In the genomic region with DNA sequence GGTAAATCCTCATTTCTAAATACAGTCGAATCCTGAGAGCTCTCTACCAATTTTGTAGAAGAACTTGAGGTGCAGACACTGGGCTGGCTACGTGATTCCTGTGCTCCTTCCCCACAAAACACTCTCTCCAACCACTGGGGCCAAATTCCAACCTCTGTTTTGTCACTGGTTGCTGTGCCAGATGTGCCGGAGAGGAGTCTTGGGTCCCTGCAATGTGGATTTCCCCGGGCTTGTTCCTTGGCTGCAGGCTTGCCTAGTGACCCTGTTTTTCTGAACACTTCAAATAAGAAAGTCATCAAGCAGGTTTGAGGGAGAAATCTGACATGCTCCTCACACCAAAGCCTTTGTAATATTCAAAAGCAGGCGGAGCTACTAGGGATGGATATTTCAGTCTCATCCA, we compare ENCODE assay signal across 1 cellular context.
TF ChIP-seq lines count a peak whose summit lies in the region.

No MANE protein-coding gene starts in this region.

TF ChIP-seq in HepG2, 621 proteins besides CTCF, POLR2A, EP300 and RAD21:
- no peak for TF ChIP-seq DMTF1 (CRISPR knock-in tag; IDR thresholded peaks at IDR 0.05)
- peak; percentile 95 for TF ChIP-seq RFX5 (IDR thresholded peaks at IDR 0.05; ENCODE audit: low read depth, low read length)
